In genomic region chr9:68802525-68803015, GRCh38 we compare ENCODE assay signal across 1 cellular context.
TF ChIP-seq lines count a peak whose summit lies in the region.

No MANE protein-coding gene starts in this region.

TF ChIP-seq in HepG2, 621 proteins besides CTCF, POLR2A, EP300 and RAD21 (continued from another document):
- TF ChIP-seq RNF219 (CRISPR knock-in tag; IDR thresholded peaks at IDR 0.05) (no peak), NFIC (IDR thresholded peaks at IDR 0.05; ENCODE audit: low read length) (no peak)
